ENCODE assay signal across 18 cellular contexts in the genomic region with DNA sequence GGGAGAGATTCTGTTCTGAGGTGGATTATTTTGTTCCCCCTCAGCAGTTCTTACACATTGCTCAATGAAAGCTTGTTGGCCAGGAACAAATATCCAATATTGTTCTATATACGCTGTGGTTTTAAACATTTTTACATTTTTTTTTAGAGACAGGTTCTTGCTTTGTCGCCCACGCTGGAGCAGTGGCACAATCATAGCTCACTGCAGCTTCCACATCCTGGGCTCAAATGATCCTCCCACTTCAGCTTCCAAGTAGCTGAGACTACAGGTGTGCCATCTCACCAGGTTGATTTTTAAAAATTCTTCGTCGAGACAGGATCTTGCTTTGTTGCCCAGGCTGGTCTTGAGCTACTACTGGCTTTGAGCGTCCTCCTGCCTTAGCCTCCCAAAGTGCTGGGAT. TPM values are rescaled to one million over a fixed set of nuclear protein-coding genes. Genes with fewer than 3 reads are reported as not detected.
DNase-seq lines count a peak whose midpoint lies in the region; FAIRE-seq and TF ChIP-seq lines count a peak whose summit lies in the region.
"Had no signal": no experiment of that assay in that cellular context is flagged by ENCODE, and none has a peak within 500 bp of the region (broad histone marks: within the 10 kb centered on the region; RNA-seq: fewer than 3 reads in every experiment).

No MANE protein-coding gene starts in this region.

- H3K9ac ChIP-seq in H1 (replicated peaks in 1 of 4; ENCODE audit: extremely low read depth in 1 of 4, low read depth in 3 of 4, low read length in 3 of 4) (no peak overlapping the region), neural cell (ENCODE audit: low read length) (peak overlapping the region; percentile 63)
- H3K9ac ChIP-seq: GM23248 had no signal

- TF ChIP-seq EP300 in H1 (IDR thresholded peaks at IDR 0.05; ENCODE audit: borderline replicate concordance in 1 of 2, low read depth in 2 of 2, low read length in 2 of 2) (no peak), neural cell (conservative IDR thresholded peaks at IDR 0.05; ENCODE audit: poor library complexity, severe bottlenecking) (no peak)

- peaks cover 1 to 36% (median 14%) of the 10 kb centered on the region in 4 experiments for H3K4me1 ChIP-seq in H1 (replicated peaks in 1 of 4; ENCODE audit: control insufficient read depth in 3 of 4, insufficient read depth in 4 of 4, low read length in 3 of 4)
- no peaks in the 10 kb centered on the region for H3K4me1 ChIP-seq in Caco-2

- H3K27ac ChIP-seq in VCaP (peak overlapping the region; percentile 78; the same call in 1 of the 2 replicates), H1 (ENCODE audit: low read depth, low read length) (no peak overlapping the region), neural cell (ENCODE audit: low read length) (peak overlapping the region; percentile 90)
- H3K27ac ChIP-seq: GM23248 had no signal

- H3K14ac ChIP-seq in H1 (ENCODE audit: insufficient read length) = no peak overlapping the region

- H3F3A ChIP-seq in neural cell (ENCODE audit: insufficient read depth, low read length, poor library complexity, severe bottlenecking) = peaks cover 9% of the 10 kb centered on the region

- no peak overlapping the region for H2AK5ac ChIP-seq in H1 (ENCODE audit: low read depth, low read length)

- no peak overlapping the region for H3K23ac ChIP-seq in H1 (ENCODE audit: insufficient read length)

- TF ChIP-seq RAD21 in H1 (IDR thresholded peaks at IDR 0.05 in 1 of 2, conservative IDR thresholded peaks at IDR 0.05 in 1 of 2; ENCODE audit: low read depth in 2 of 2, low read length in 2 of 2) = no peak
- TF ChIP-seq RAD21 in neural cell (conservative IDR thresholded peaks at IDR 0.05) = no peak

- no peak overlapping the region for H3K27ac Mint-ChIP-seq in Caco-2 (ENCODE audit: unreplicated experiment)
- no peak overlapping the region for H3K27ac Mint-ChIP-seq in type B pancreatic cell

- H3K4me1 Mint-ChIP-seq in Caco-2 (ENCODE audit: low read depth, unreplicated experiment) = no peaks in the 10 kb centered on the region
- H3K4me1 Mint-ChIP-seq in type B pancreatic cell (ENCODE audit: unreplicated experiment) = peaks cover 20% of the 10 kb centered on the region

- no peak overlapping the region for H4K5ac ChIP-seq in H1 (ENCODE audit: insufficient read length, low read depth, low read length)

- no peak overlapping the region for H3K56ac ChIP-seq in H1 (replicated peaks; ENCODE audit: insufficient read length, low read depth, low read length)

- H3K9me3 ChIP-seq in H1 (ENCODE audit: insufficient read depth in 2 of 2, low read depth in 1 of 2, low read length in 1 of 2) = no peaks in the 10 kb centered on the region
- no peaks in the 10 kb centered on the region for H3K9me3 ChIP-seq in neural cell (ENCODE audit: low read length)
- no peaks in the 10 kb centered on the region for H3K9me3 ChIP-seq in Caco-2

- no peaks in the 10 kb centered on the region for H3K36me3 Mint-ChIP-seq in Caco-2 (ENCODE audit: insufficient read depth, unreplicated experiment)
- H3K36me3 Mint-ChIP-seq in type B pancreatic cell = no peaks in the 10 kb centered on the region
- H3K36me3 Mint-ChIP-seq: CD4-positive, alpha-beta memory T cell had no signal

- H3K27me3 ChIP-seq in H1 (replicated peaks in 1 of 4; ENCODE audit: control insufficient read depth in 3 of 4, extremely low read depth in 1 of 4, insufficient read depth in 3 of 4, low read length in 3 of 4) (no peaks in the 10 kb centered on the region; a peak in 1 of 7 replicates), neural cell (ENCODE audit: insufficient read depth, low read depth, low read length) (no peaks in the 10 kb centered on the region), Caco-2 (replicated peaks; ENCODE audit: control insufficient read depth, insufficient read depth, low read length) (no peaks in the 10 kb centered on the region)

- H3K4me2 ChIP-seq in H1 (ENCODE audit: insufficient read depth in 1 of 2, low read depth in 2 of 2, low read length in 2 of 2) (no peak overlapping the region), neural cell (ENCODE audit: low read length) (peak overlapping the region; percentile 32)

- DNase-seq in H1 (ENCODE audit: low read depth in 1 of 2, low spot score in 2 of 2) = peak in 1 of 2 experiments; percentile 35
- no peak for DNase-seq in Caco-2
- no peak for DNase-seq in type B pancreatic cell (ENCODE audit: extremely low spot score, unreplicated experiment)
- no peak for DNase-seq in DMS53 (lab: John Stamatoyannopoulos, UW)
- DNase-seq: C1 segment of cervical spinal cord; CD4-positive, alpha-beta memory T cell; COR-L47; DMS153; DMS79; EL; GDM1; GM23248; HCEC 1CT had no signal

- BruUV-seq in Caco-2 (replicated peaks; lab: Mats Ljungman, UMichigan) = no TSS peak

- WGBS in H1 (ENCODE audit: extremely low coverage in 1 of 2, insufficient coverage in 1 of 2, insufficient read length in 1 of 2, insufficient replicate concordance in 2 of 2, low coverage in 1 of 2, low lambda C conversion rate in 2 of 2, missing lambda C conversion rate in 1 of 2), 2 experiments = 91% methylated on average over 6 of the region's 6 CpGs; no CpG with 5 or more reads in 1 of the 2 experiments

- no peaks in the 10 kb centered on the region for H3K9me2 ChIP-seq in neural cell (ENCODE audit: insufficient read depth, low read length)

- TF ChIP-seq POLR2A in H1 (IDR thresholded peaks at IDR 0.05; ENCODE audit: control extremely low read depth in 1 of 2, low read depth in 2 of 2, low read length in 2 of 2) = no peak

- 0 out of 2 replicates have a peak overlapping the region, but pooled peaks have one; percentile 73 for H3K18ac ChIP-seq in H1 (ENCODE audit: extremely low read depth, low read length)

- POLR2A ChIA-PET in H1 (lab: Charles Lee; ENCODE audit: partially characterized antibody) (no interaction called here), Caco-2 (lab: Charles Lee) (no interaction called here)

- H2BK15ac ChIP-seq in H1 (ENCODE audit: low read length) = no peak overlapping the region

- no peak overlapping the region for H4K8ac ChIP-seq in H1 (ENCODE audit: extremely low read depth, insufficient read depth, low read length)

- no peak overlapping the region for H2BK5ac ChIP-seq in H1 (ENCODE audit: low read depth, low read length)

- no peak overlapping the region for H3K4ac ChIP-seq in H1 (replicated peaks; ENCODE audit: insufficient read length, low read depth, low read length)

- CTCF ChIA-PET in H1 (lab: Charles Lee; ENCODE audit: partially characterized antibody) (interaction anchor here (1.2 to 3.7 kb wide), 8 partner anchors 14 to 237 kb away, joined by 3 to 47 read pairs (median 4); no protein-coding TSS in a partner anchor), Caco-2 (lab: Charles Lee) (no interaction called here)

- H3K79me1 ChIP-seq in H1 (ENCODE audit: low read depth, low read length) = no peaks in the 10 kb centered on the region

- H3K9me3 Mint-ChIP-seq in Caco-2 (ENCODE audit: unreplicated experiment) (no peaks in the 10 kb centered on the region), type B pancreatic cell (no peaks in the 10 kb centered on the region)
- H3K9me3 Mint-ChIP-seq: CD4-positive, alpha-beta memory T cell had no signal

- H3K79me2 ChIP-seq in H1 (ENCODE audit: control insufficient read depth in 1 of 2, insufficient read depth in 2 of 2, low read length in 2 of 2) (no peaks in the 10 kb centered on the region), neural cell (replicated peaks; ENCODE audit: insufficient read depth, low read length) (no peaks in the 10 kb centered on the region)

- no peaks in the 10 kb centered on the region for H3K23me2 ChIP-seq in H1 (ENCODE audit: low read depth, low read length)

- H3K36me3 ChIP-seq in H1 (ENCODE audit: control insufficient read depth in 2 of 4, insufficient read depth in 4 of 4, low read length in 3 of 4) (no peaks in the 10 kb centered on the region), neural cell (ENCODE audit: insufficient read depth, low read length) (no peaks in the 10 kb centered on the region), Caco-2 (ENCODE audit: control insufficient read depth, insufficient read depth, low read length) (no peaks in the 10 kb centered on the region)

- H3K27me3 Mint-ChIP-seq in Caco-2 (ENCODE audit: insufficient read depth, unreplicated experiment) (peaks cover 4% of the 10 kb centered on the region), type B pancreatic cell (peaks cover 14% of the 10 kb centered on the region)

- intact Hi-C loops in Caco-2 (cut with micrococcal nuclease; ENCODE audit: unreplicated experiment) = no loop called here

- no peak overlapping the region for H2BK12ac ChIP-seq in H1 (ENCODE audit: low read depth, low read length)

- peak overlapping the region; percentile 35 for H4K91ac ChIP-seq in H1 (replicated peaks; ENCODE audit: insufficient read length, low read length)

- no peak overlapping the region for H2BK120ac ChIP-seq in H1 (replicated peaks; ENCODE audit: low read depth, low read length)

- H4K20me1 ChIP-seq in H1 (replicated peaks in 1 of 2; ENCODE audit: control insufficient read depth in 1 of 2, insufficient read depth in 2 of 2, low read length in 2 of 2) (no peaks in the 10 kb centered on the region), neural cell (ENCODE audit: insufficient read depth) (no peaks in the 10 kb centered on the region)

- 0 out of 2 replicates have a peak overlapping the region, but pooled peaks have one; percentile 51 for H2BK20ac ChIP-seq in H1 (ENCODE audit: low read length)

- TF ChIP-seq CTCF in VCaP (conservative IDR thresholded peaks at IDR 0.05) (no peak), H1 (IDR thresholded peaks at IDR 0.05; ENCODE audit: control extremely low read depth in 1 of 3, insufficient read depth in 1 of 3, low read depth in 1 of 3, low read length in 3 of 3) (no peak), neural cell (IDR thresholded peaks at IDR 0.05; ENCODE audit: poor library complexity, severe bottlenecking) (no peak), Caco-2 (IDR thresholded peaks at IDR 0.05; ENCODE audit: insufficient read depth in 1 of 2, low read depth in 1 of 2, low read length in 1 of 2, severe bottlenecking in 1 of 2, unreplicated experiment in 1 of 2) (no peak), type B pancreatic cell (conservative IDR thresholded peaks at IDR 0.05) (no peak)

- H2AFZ ChIP-seq in H1 (ENCODE audit: low read length) (no peak overlapping the region), neural cell (ENCODE audit: low read depth, low read length) (no peak overlapping the region)
- H2AFZ ChIP-seq: GM23248 had no signal

- H3K4me3 ChIP-seq in H1 (ENCODE audit: extremely low read depth in 1 of 4, insufficient read depth in 2 of 4, low read depth in 3 of 4, low read length in 4 of 4) (no peak overlapping the region), neural cell (ENCODE audit: low read length) (peak overlapping the region; percentile 53), Caco-2 (ENCODE audit: low read depth, low read length) (no peak overlapping the region)
- H3K4me3 ChIP-seq: GM12878, GM23248 had no signal

- no peak overlapping the region for H3K4me3 Mint-ChIP-seq in Caco-2 (ENCODE audit: unreplicated experiment)
- no peak overlapping the region for H3K4me3 Mint-ChIP-seq in type B pancreatic cell

- no peak for FAIRE-seq in H1 (lab: Jason Lieb, UNC)
- FAIRE-seq: GM12878, GM19239, H54 had no signal

RNA-seq across cellular contexts. Expression of gene KIF5C, which starts 58.9 kb away (rescaled TPM):
- 58.1 and 66.4 TPM in 2 replicates for total RNA-seq in H1 (2021; fragmentation: NEBNext Ultra II Directional; extraction: Animal tissue kit (Norgen Biotek cat#: 25700))
- polyA plus RNA-seq in H1 (2011; rRNA removed) (12.5 and 16.3 TPM in 2 replicates), neural cell (515 and 527 TPM in 2 replicates)
- 20.7 TPM for polyA plus RNA-seq in H1 (2011; cell fraction: cytosol; rRNA removed)
- polyA plus RNA-seq in H1 (2011; cell fraction: nucleus; rRNA removed) = 28.7 TPM
- polyA plus RNA-seq in H1 (2012, experiment 1 of 2) = 24.5 to 33.7 TPM (median 26.6 TPM) in 4 replicates
- polyA plus RNA-seq in H1 (2012, experiment 2 of 2) = 2.2 TPM
- polyA plus RNA-seq in H1 (2013, experiment 1 of 2) = 86.6 TPM
- polyA plus RNA-seq in H1 (2013, experiment 2 of 2) = 77.4 TPM
- polyA minus RNA-seq in H1 (2011; rRNA and poly(A)+ RNA removed) = 63.7 and 65.0 TPM in 2 replicates
- 30.3 TPM for polyA minus RNA-seq in H1 (2011; cell fraction: cytosol; rRNA and poly(A)+ RNA removed)
- 42.4 TPM for polyA minus RNA-seq in H1 (2011; cell fraction: nucleus; rRNA and poly(A)+ RNA removed)
- 859 and 938 TPM in 2 replicates for polyA minus RNA-seq in neural cell
- total RNA-seq in Caco-2 (2022) (1.1 and 1.5 TPM in 2 replicates), type B pancreatic cell (ENCODE audit: low replicate concordance) (20.4 and 38.9 TPM in 2 replicates)
